Comparison of ENCODE assay signal across 17 cellular contexts in genomic region chr12:7755673-7756072, GRCh38. TPM values are rescaled to one million over a fixed set of nuclear protein-coding genes. Genes with fewer than 3 reads are reported as not detected.
"Had no signal": no experiment of that assay in that cellular context is flagged by ENCODE, and none has a peak within 500 bp of the region (broad histone marks: within the 10 kb centered on the region; RNA-seq: fewer than 3 reads in every experiment).

No MANE protein-coding gene starts in this region.

RNA-seq across cellular contexts. Expression of gene CLEC4C, which starts 8.5 kb away (rescaled TPM):
- total RNA-seq: activated CD8-positive, alpha-beta memory T cell treated with anti-CD3 and anti-CD28 coated beads for 36 hours; adrenal gland; ascending aorta; dermis microvascular lymphatic vessel endothelial cell; endothelial cell of umbilical vein; esophagus mucosa; kidney epithelial cell; left lobe of liver; lower lobe of right lung; mucosa of descending colon; neural crest cell; occipital lobe; skeletal muscle tissue; stomach; suprapubic skin; tibial nerve; urinary bladder had no signal
- polyA plus RNA-seq: adrenal gland, endothelial cell of umbilical vein, stomach, urinary bladder had no signal

RNA-seq across cellular contexts. Expression of gene NANOGNB, which starts 9.3 kb away (rescaled TPM):
- total RNA-seq: activated CD8-positive, alpha-beta memory T cell treated with anti-CD3 and anti-CD28 coated beads for 36 hours; adrenal gland; ascending aorta; dermis microvascular lymphatic vessel endothelial cell; endothelial cell of umbilical vein; esophagus mucosa; kidney epithelial cell; left lobe of liver; lower lobe of right lung; mucosa of descending colon; neural crest cell; occipital lobe; skeletal muscle tissue; stomach; suprapubic skin; tibial nerve; urinary bladder had no signal
- polyA plus RNA-seq: adrenal gland, endothelial cell of umbilical vein, stomach, urinary bladder had no signal

RNA-seq across cellular contexts. Expression of gene NANOG, which starts 33.5 kb away (rescaled TPM):
- total RNA-seq: activated CD8-positive, alpha-beta memory T cell treated with anti-CD3 and anti-CD28 coated beads for 36 hours; ascending aorta; dermis microvascular lymphatic vessel endothelial cell; endothelial cell of umbilical vein; kidney epithelial cell; lower lobe of right lung; occipital lobe had no signal
- polyA plus RNA-seq: stomach, urinary bladder had no signal

RNA-seq across cellular contexts. Expression of gene DPPA3, which starts 44.4 kb away (rescaled TPM):
- total RNA-seq: activated CD8-positive, alpha-beta memory T cell treated with anti-CD3 and anti-CD28 coated beads for 36 hours; adrenal gland; ascending aorta; dermis microvascular lymphatic vessel endothelial cell; endothelial cell of umbilical vein; esophagus mucosa; kidney epithelial cell; left lobe of liver; lower lobe of right lung; mucosa of descending colon; neural crest cell; occipital lobe; skeletal muscle tissue; stomach; suprapubic skin; tibial nerve; urinary bladder had no signal
- polyA plus RNA-seq: adrenal gland, endothelial cell of umbilical vein, stomach, urinary bladder had no signal
